In genomic region chr7:34430456-34430855, GRCh38 we compare ENCODE assay signal across 8 cellular contexts.
DNase-seq lines count a peak whose midpoint lies in the region; ATAC-seq and TF ChIP-seq lines count a peak whose summit lies in the region.

No MANE protein-coding gene starts in this region.

- in situ Hi-C loops in ACHN (cut with HindIII; ENCODE audit: low pct_ligation_motif_present, low pct_unique_long_range_greater_than_20kb, low sequenced_read_pairs) = no loop called here

- no peaks in the 10 kb centered on the region for H3K79me2 ChIP-seq in PC-3 (ENCODE audit: low read length)

- intact Hi-C loops in PC-3 (cut with micrococcal nuclease) = no loop called here
- intact Hi-C loops in activated CD4-positive, alpha-beta memory T cell treated with anti-CD3 and anti-CD28 coated beads for 36 hours (cut with micrococcal nuclease) = no loop called here

- H3K4me1 Mint-ChIP-seq in activated CD4-positive, alpha-beta memory T cell treated with anti-CD3 and anti-CD28 coated beads for 36 hours (ENCODE audit: low read depth) = no peaks in the 10 kb centered on the region

- no peaks in the 10 kb centered on the region for H3K27me3 Mint-ChIP-seq in activated CD4-positive, alpha-beta memory T cell treated with anti-CD3 and anti-CD28 coated beads for 36 hours

- POLR2A ChIA-PET in PC-3 (lab: Charles Lee; ENCODE audit: unreplicated experiment) = no interaction called here
- POLR2A ChIA-PET in activated CD4-positive, alpha-beta memory T cell treated with anti-CD3 and anti-CD28 coated beads for 36 hours (lab: Charles Lee) = no interaction called here

- H3K9me3 ChIP-seq in PC-3 (ENCODE audit: low read length) = no peaks in the 10 kb centered on the region

- H3K27ac Mint-ChIP-seq in activated CD4-positive, alpha-beta memory T cell treated with anti-CD3 and anti-CD28 coated beads for 36 hours = no peak overlapping the region

- no TSS peak for BruUV-seq in PC-3 (replicated peaks; lab: Mats Ljungman, UMichigan)

- ATAC-seq in PC-3 (no peak), HG02571 (IDR thresholded peaks at IDR 0.05; ENCODE audit: unreplicated experiment) (no peak), HG02610 (IDR thresholded peaks at IDR 0.05; ENCODE audit: unreplicated experiment) (no peak)

- H3K9ac ChIP-seq in PC-3 (ENCODE audit: low read length) = no peak overlapping the region

- no peak overlapping the region for H2AFZ ChIP-seq in PC-3 (ENCODE audit: low read length)

- H3K27me3 ChIP-seq in PC-3 (ENCODE audit: low read length) = no peaks in the 10 kb centered on the region

- no peaks in the 10 kb centered on the region for H3F3A ChIP-seq in PC-3 (ENCODE audit: low read length, unreplicated experiment)

- no peaks in the 10 kb centered on the region for H3K36me3 ChIP-seq in PC-3 (ENCODE audit: low read depth, low read length)

- no peaks in the 10 kb centered on the region for H3K36me3 Mint-ChIP-seq in activated CD4-positive, alpha-beta memory T cell treated with anti-CD3 and anti-CD28 coated beads for 36 hours

- no peaks in the 10 kb centered on the region for H3K9me2 ChIP-seq in PC-3 (replicated peaks; ENCODE audit: low read length)

- TF ChIP-seq CTCF in GM12872 (IDR thresholded peaks at IDR 0.05; ENCODE audit: insufficient read depth, low read depth, low read length) (peak; percentile 51), PC-3 (conservative IDR thresholded peaks at IDR 0.05; ENCODE audit: low read depth, low read length) (peak; percentile 68), fibroblast of the aortic adventitia (IDR thresholded peaks at IDR 0.05; ENCODE audit: insufficient read depth, low read length) (peak; percentile 54)

- H3K4me3 ChIP-seq in PC-3 (ENCODE audit: low read length) = no peak overlapping the region
- no peak overlapping the region for H3K4me3 ChIP-seq in fibroblast of the aortic adventitia (ENCODE audit: low read depth, low read length)

- DNase-seq in ACHN = peak; percentile 49
- DNase-seq in PC-3 = peak; percentile 45
- peak; percentile 85 for DNase-seq in fibroblast of the aortic adventitia (ENCODE audit: low read depth)
- no peak for DNase-seq in activated CD4-positive, alpha-beta memory T cell treated with anti-CD3 and anti-CD28 coated beads for 36 hours
- DNase-seq in midbrain (lab: John Stamatoyannopoulos, UW) = no peak

- H3K9me3 Mint-ChIP-seq in activated CD4-positive, alpha-beta memory T cell treated with anti-CD3 and anti-CD28 coated beads for 36 hours = peaks cover 12% of the 10 kb centered on the region

- no peaks in the 10 kb centered on the region for H3K4me1 ChIP-seq in PC-3 (ENCODE audit: insufficient read depth, low read length)

- H3K27ac ChIP-seq in PC-3 (ENCODE audit: low read length) = no peak overlapping the region

- CTCF ChIA-PET in PC-3 (lab: Charles Lee) = no interaction called here
- CTCF ChIA-PET in activated CD4-positive, alpha-beta memory T cell treated with anti-CD3 and anti-CD28 coated beads for 36 hours (lab: Charles Lee) = no interaction called here

- no peaks in the 10 kb centered on the region for H4K20me1 ChIP-seq in PC-3 (ENCODE audit: low read length)

- no peak overlapping the region for H3K4me3 Mint-ChIP-seq in activated CD4-positive, alpha-beta memory T cell treated with anti-CD3 and anti-CD28 coated beads for 36 hours

- no peak overlapping the region for H3K4me2 ChIP-seq in PC-3 (ENCODE audit: low read length)

Comparison
In these comparisons a context has a peak if more than half of its experiments do, and no peak if none do; other contexts are left out.
1. DNase-seq: peak in ACHN (single experiment), PC-3 (single experiment) and fibroblast of the aortic adventitia (single experiment); none in activated CD4-positive, alpha-beta memory T cell treated with anti-CD3 and anti-CD28 coated beads for 36 hours (single experiment) and midbrain (single experiment).
2. Peak in every context shown above with its lines, with median percentiles within 50 percentile points of each other: CTCF ChIP-seq.